In the genomic region with DNA sequence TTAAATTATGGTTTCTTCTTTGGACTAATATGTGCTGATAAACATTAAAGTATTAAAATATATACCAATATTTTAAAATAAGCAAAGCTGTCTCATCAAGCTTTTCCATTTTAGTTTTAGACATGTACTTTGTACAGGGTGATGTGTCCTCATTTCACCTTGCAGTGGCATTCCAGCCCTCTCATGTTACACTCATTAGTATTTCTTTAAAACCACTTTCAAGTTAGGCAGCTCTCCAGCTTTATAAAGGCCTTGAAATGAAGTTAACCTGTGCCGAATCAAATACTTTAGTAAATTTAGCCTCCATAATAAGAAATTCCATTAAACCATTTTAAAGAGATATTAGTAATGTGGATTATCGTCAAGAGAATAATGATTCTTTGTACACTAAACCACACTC, we compare ENCODE assay signal across 13 cellular contexts.
DNase-seq lines count a peak whose midpoint lies in the region; ATAC-seq, FAIRE-seq and TF ChIP-seq lines count a peak whose summit lies in the region.
"Had no signal": no experiment of that assay in that cellular context is flagged by ENCODE, and none has a peak within 500 bp of the region (broad histone marks: within the 10 kb centered on the region; RNA-seq: fewer than 3 reads in every experiment).

No MANE protein-coding gene starts in this region.

- H2AFZ ChIP-seq in KMS-11 (ENCODE audit: low read depth) (no peak overlapping the region), astrocyte (ENCODE audit: low read depth, low read length) (no peak overlapping the region)

- no peak overlapping the region for H3K27ac Mint-ChIP-seq in astrocyte (ENCODE audit: unreplicated experiment)
- H3K27ac Mint-ChIP-seq in activated CD4-positive, alpha-beta T cell treated with anti-CD3 and anti-CD28 coated beads, Interleukin-2, amount 10 ng/mL, durations not matched to agents 7 days and 5 days: no peak overlapping the region
- no peak overlapping the region for H3K27ac Mint-ChIP-seq in natural killer cell treated with Interleukin-12 subunit alpha and Interleukin-12 subunit beta and Interleukin-15 and Interleukin-18, amount 100 ng/mL, for 72 hours
- H3K27ac Mint-ChIP-seq: activated T-cell treated with anti-CD3 and anti-CD28 coated beads, Interleukin-2, amount 50 U/mL, for 24 hours had no signal

- CTCF ChIA-PET in activated CD4-positive, alpha-beta T cell treated with anti-CD3 and anti-CD28 coated beads, Interleukin-2, amount 10 ng/mL, durations not matched to agents 7 days and 5 days (lab: Charles Lee): interaction anchor here (1.4 kb wide), 1 partner anchor 9 kb away, joined by 4 read pairs; no protein-coding TSS in a partner anchor

- POLR2A ChIA-PET in activated CD4-positive, alpha-beta T cell treated with anti-CD3 and anti-CD28 coated beads, Interleukin-2, amount 10 ng/mL, durations not matched to agents 7 days and 5 days (lab: Charles Lee): no interaction called here

- H3K4me1 ChIP-seq in KMS-11 (ENCODE audit: low read depth, poor library complexity, severe bottlenecking) (peaks cover 13% of the 10 kb centered on the region), astrocyte (ENCODE audit: insufficient read depth, low read length) (peaks cover 20% of the 10 kb centered on the region), left lung (no peaks in the 10 kb centered on the region)
- H3K4me1 ChIP-seq: ascending aorta had no signal

- H3K36me3 ChIP-seq in KMS-11 (ENCODE audit: insufficient read depth): no peaks in the 10 kb centered on the region
- H3K36me3 ChIP-seq in astrocyte (ENCODE audit: insufficient read depth, low read length): no peaks in the 10 kb centered on the region
- no peaks in the 10 kb centered on the region for H3K36me3 ChIP-seq in left lung
- H3K36me3 ChIP-seq: ascending aorta had no signal

- no peaks in the 10 kb centered on the region for H3K9me3 ChIP-seq in astrocyte (ENCODE audit: insufficient read depth, low read depth, low read length)
- no peaks in the 10 kb centered on the region for H3K9me3 ChIP-seq in left lung
- H3K9me3 ChIP-seq: ascending aorta, esophagus muscularis mucosa had no signal

- FAIRE-seq in astrocyte (lab: Jason Lieb, UNC): no peak
- FAIRE-seq: TTC549 had no signal

- no peak overlapping the region for H3K27ac ChIP-seq in KMS-11
- H3K27ac ChIP-seq in astrocyte (ENCODE audit: low read depth, low read length): no peak overlapping the region
- H3K27ac ChIP-seq in left lung: no peak overlapping the region
- H3K27ac ChIP-seq: ascending aorta had no signal

- no peaks in the 10 kb centered on the region for H3K27me3 Mint-ChIP-seq in astrocyte (ENCODE audit: low read depth, unreplicated experiment)
- H3K27me3 Mint-ChIP-seq in activated CD4-positive, alpha-beta T cell treated with anti-CD3 and anti-CD28 coated beads, Interleukin-2, amount 10 ng/mL, durations not matched to agents 7 days and 5 days: no peaks in the 10 kb centered on the region
- H3K27me3 Mint-ChIP-seq in natural killer cell treated with Interleukin-12 subunit alpha and Interleukin-12 subunit beta and Interleukin-15 and Interleukin-18, amount 100 ng/mL, for 72 hours: no peaks in the 10 kb centered on the region
- H3K27me3 Mint-ChIP-seq: activated T-cell treated with anti-CD3 and anti-CD28 coated beads, Interleukin-2, amount 50 U/mL, for 24 hours had no signal

- no peak for TF ChIP-seq CTCF in KMS-11 (conservative IDR thresholded peaks at IDR 0.05; ENCODE audit: low read depth, low read length)
- TF ChIP-seq CTCF in astrocyte (IDR thresholded peaks at IDR 0.05; ENCODE audit: insufficient read depth, low read depth, low read length): no peak
- TF ChIP-seq CTCF in left lung (IDR thresholded peaks at IDR 0.05): no peak

- peaks cover 14% of the 10 kb centered on the region for H3K4me1 Mint-ChIP-seq in astrocyte (ENCODE audit: low read depth, unreplicated experiment)
- no peaks in the 10 kb centered on the region for H3K4me1 Mint-ChIP-seq in activated CD4-positive, alpha-beta T cell treated with anti-CD3 and anti-CD28 coated beads, Interleukin-2, amount 10 ng/mL, durations not matched to agents 7 days and 5 days
- H3K4me1 Mint-ChIP-seq in natural killer cell treated with Interleukin-12 subunit alpha and Interleukin-12 subunit beta and Interleukin-15 and Interleukin-18, amount 100 ng/mL, for 72 hours (ENCODE audit: low read depth in 2 of 2): peaks cover 6 to 14% of the 10 kb centered on the region in 2 donors

- intact Hi-C loops in left lung (cut with DNase I): no loop called here

- no peaks in the 10 kb centered on the region for H4K20me1 ChIP-seq in KMS-11 (ENCODE audit: insufficient read depth)
- H4K20me1 ChIP-seq in astrocyte (ENCODE audit: insufficient read depth, low read length): no peaks in the 10 kb centered on the region

- DNase-seq in Daoy (ENCODE audit: low read depth): peak; percentile 32
- peak; percentile 80 for DNase-seq in astrocyte (ENCODE audit: low read depth)
- DNase-seq in left lung: no peak
- DNase-seq in activated CD8-positive, alpha-beta memory T cell treated with anti-CD3 and anti-CD28 coated beads, Interleukin-2, amount 50 U/mL, for 4 hours: no peak
- no peak for DNase-seq in activated CD4-positive, alpha-beta T cell treated with anti-CD3 and anti-CD28 coated beads, Interleukin-2, amount 10 ng/mL, durations not matched to agents 7 days and 5 days
- no peak for DNase-seq in natural killer cell treated with Interleukin-12 subunit alpha and Interleukin-12 subunit beta and Interleukin-15 and Interleukin-18, amount 100 ng/mL, for 72 hours (ENCODE audit: low spot score)
- DNase-seq: activated T-cell treated with anti-CD3 and anti-CD28 coated beads, Interleukin-2, amount 50 U/mL, for 24 hours; NCI-H187 had no signal

- H3K9ac ChIP-seq in KMS-11 (no peak overlapping the region), astrocyte (ENCODE audit: low read length) (no peak overlapping the region)

- H3K4me2 ChIP-seq in KMS-11 (0 out of 2 replicates have a peak overlapping the region, but pooled peaks have one; percentile 14), astrocyte (ENCODE audit: low read length) (no peak overlapping the region)

- no peak overlapping the region for H3K4me3 Mint-ChIP-seq in astrocyte (ENCODE audit: unreplicated experiment)
- no peak overlapping the region for H3K4me3 Mint-ChIP-seq in activated CD4-positive, alpha-beta T cell treated with anti-CD3 and anti-CD28 coated beads, Interleukin-2, amount 10 ng/mL, durations not matched to agents 7 days and 5 days
- H3K4me3 Mint-ChIP-seq in natural killer cell treated with Interleukin-12 subunit alpha and Interleukin-12 subunit beta and Interleukin-15 and Interleukin-18, amount 100 ng/mL, for 72 hours: no peak overlapping the region
- H3K4me3 Mint-ChIP-seq: activated T-cell treated with anti-CD3 and anti-CD28 coated beads, Interleukin-2, amount 50 U/mL, for 24 hours had no signal

- no peaks in the 10 kb centered on the region for H3K79me2 ChIP-seq in KMS-11 (ENCODE audit: insufficient read depth, low read depth)
- H3K79me2 ChIP-seq in astrocyte (ENCODE audit: insufficient read depth, low read length): no peaks in the 10 kb centered on the region

- H3K27me3 ChIP-seq in KMS-11 (ENCODE audit: insufficient read depth, low read depth) (no peaks in the 10 kb centered on the region), astrocyte (ENCODE audit: insufficient read depth, low read length) (no peaks in the 10 kb centered on the region), left lung (no peaks in the 10 kb centered on the region)
- H3K27me3 ChIP-seq: ascending aorta, esophagus muscularis mucosa had no signal

- ATAC-seq in left lung: peak; percentile 88
- no peak for ATAC-seq in GM18861 (IDR thresholded peaks at IDR 0.05; ENCODE audit: unreplicated experiment)
- no peak for ATAC-seq in natural killer cell treated with Interleukin-12 subunit alpha and Interleukin-12 subunit beta and Interleukin-15 and Interleukin-18, amount 100 ng/mL, for 72 hours

- H3K4me3 ChIP-seq in KMS-11 (IDR thresholded peaks at IDR 0.05; ENCODE audit: insufficient read depth, low read depth, low read length) (no peak overlapping the region), astrocyte (ENCODE audit: insufficient read depth, low read depth, low read length) (no peak overlapping the region), left lung (no peak overlapping the region)
- H3K4me3 ChIP-seq: ascending aorta, esophagus muscularis mucosa had no signal

- H3K36me3 Mint-ChIP-seq in astrocyte (ENCODE audit: low read depth, unreplicated experiment): peaks cover 2% of the 10 kb centered on the region
- H3K36me3 Mint-ChIP-seq in activated CD4-positive, alpha-beta T cell treated with anti-CD3 and anti-CD28 coated beads, Interleukin-2, amount 10 ng/mL, durations not matched to agents 7 days and 5 days (ENCODE audit: low read depth): no peaks in the 10 kb centered on the region
- no peaks in the 10 kb centered on the region for H3K36me3 Mint-ChIP-seq in natural killer cell treated with Interleukin-12 subunit alpha and Interleukin-12 subunit beta and Interleukin-15 and Interleukin-18, amount 100 ng/mL, for 72 hours

- H3K9me3 Mint-ChIP-seq in astrocyte (ENCODE audit: unreplicated experiment): no peaks in the 10 kb centered on the region
- H3K9me3 Mint-ChIP-seq in activated CD4-positive, alpha-beta T cell treated with anti-CD3 and anti-CD28 coated beads, Interleukin-2, amount 10 ng/mL, durations not matched to agents 7 days and 5 days: no peaks in the 10 kb centered on the region
- H3K9me3 Mint-ChIP-seq in natural killer cell treated with Interleukin-12 subunit alpha and Interleukin-12 subunit beta and Interleukin-15 and Interleukin-18, amount 100 ng/mL, for 72 hours: no peaks in the 10 kb centered on the region
- H3K9me3 Mint-ChIP-seq: activated T-cell treated with anti-CD3 and anti-CD28 coated beads, Interleukin-2, amount 50 U/mL, for 24 hours had no signal

Comparison
In these comparisons a context has a peak if more than half of its experiments do, and no peak if none do; other contexts are left out.
1. DNase-seq: peak in Daoy (single experiment) and astrocyte (single experiment); none in left lung (0 of 2), activated CD8-positive, alpha-beta memory T cell treated with anti-CD3 and anti-CD28 coated beads, Interleukin-2, amount 50 U/mL, for 4 hours (single experiment), activated CD4-positive, alpha-beta T cell treated with anti-CD3 and anti-CD28 coated beads, Interleukin-2, amount 10 ng/mL, durations not matched to agents 7 days and 5 days (single experiment) and natural killer cell treated with Interleukin-12 subunit alpha and Interleukin-12 subunit beta and Interleukin-15 and Interleukin-18, amount 100 ng/mL, for 72 hours (single experiment).